In genomic region chr7:25894902-25895791, GRCh38 we compare ENCODE assay signal across 8 cellular contexts.
DNase-seq lines count a peak whose midpoint lies in the region; ATAC-seq and TF ChIP-seq lines count a peak whose summit lies in the region.

No MANE protein-coding gene starts in this region.

- intact Hi-C loops in CD8-positive, alpha-beta T cell (cut with DNase I, micrococcal nuclease) = loop anchor here (5.0 to 10.0 kb wide), 6 partner anchors 182 to 787 kb away; partner anchors contain the start of genes CBX3 (in 1 of the 2) and HNRNPA2B1 (in 1 of the 2)

- peak; percentile 45 for TF ChIP-seq CTCF in CD8-positive, alpha-beta T cell (IDR thresholded peaks at IDR 0.05)
- peak; percentile 87 for TF ChIP-seq CTCF in SU-DHL-6 (IDR thresholded peaks at IDR 0.05; ENCODE audit: insufficient read depth, low read length, poor library complexity, severe bottlenecking)
- peak; percentile 64 to 85 for TF ChIP-seq CTCF in right atrium auricular region (IDR thresholded peaks at IDR 0.05)
- TF ChIP-seq CTCF in retinal pigment epithelial cell (conservative IDR thresholded peaks at IDR 0.05; ENCODE audit: low read depth, low read length) = peak; percentile 84

- H3K27me3 Mint-ChIP-seq in CD8-positive, alpha-beta T cell (ENCODE audit: low read depth) = peaks cover under 1% of the 10 kb centered on the region
- peaks cover 10% of the 10 kb centered on the region for H3K27me3 Mint-ChIP-seq in activated naive CD8-positive, alpha-beta T cell treated with anti-CD3 and anti-CD28 coated beads, Interleukin-2, amount 50 U/mL, for 24 hours

- CTCF ChIA-PET in CD8-positive, alpha-beta T cell (lab: Charles Lee) = interaction anchor here (0.9 to 8.4 kb wide), 24 partner anchors 12 to 771 kb away, joined by 3 to 141 read pairs (median 5); partner anchors contain the start of gene SNX10

- no peak overlapping the region for H3K27ac Mint-ChIP-seq in CD8-positive, alpha-beta T cell
- H3K27ac Mint-ChIP-seq in activated naive CD8-positive, alpha-beta T cell treated with anti-CD3 and anti-CD28 coated beads, Interleukin-2, amount 50 U/mL, for 24 hours = no peak overlapping the region

- peaks cover 14% of the 10 kb centered on the region for H3K4me1 ChIP-seq in CD8-positive, alpha-beta T cell (ENCODE audit: insufficient read depth, low read length)
- peaks cover 0 to 10% of the 10 kb centered on the region in 2 donors for H3K4me1 ChIP-seq in right atrium auricular region

- peak overlapping the region; percentile 57 for H3K9ac ChIP-seq in SU-DHL-6 (ENCODE audit: low read length)

- peak overlapping the region; percentile 65 for H3K4me2 ChIP-seq in SU-DHL-6 (ENCODE audit: low read depth, low read length, poor library complexity, severe bottlenecking)

- H3K9me3 ChIP-seq in CD8-positive, alpha-beta T cell (ENCODE audit: low read length) = no peaks in the 10 kb centered on the region
- H3K9me3 ChIP-seq in SU-DHL-6 (ENCODE audit: insufficient read depth, low read length) = no peaks in the 10 kb centered on the region
- H3K9me3 ChIP-seq in right atrium auricular region = no peaks in the 10 kb centered on the region

- peak overlapping the region; percentile 85 for H2AFZ ChIP-seq in SU-DHL-6 (ENCODE audit: low read depth, low read length, severe bottlenecking)

- no peaks in the 10 kb centered on the region for H3K9me3 Mint-ChIP-seq in CD8-positive, alpha-beta T cell
- no peaks in the 10 kb centered on the region for H3K9me3 Mint-ChIP-seq in activated naive CD8-positive, alpha-beta T cell treated with anti-CD3 and anti-CD28 coated beads, Interleukin-2, amount 50 U/mL, for 24 hours

- no peaks in the 10 kb centered on the region for H3K9me2 ChIP-seq in SU-DHL-6 (replicated peaks; ENCODE audit: insufficient read depth, low read length)

- peaks cover 21% of the 10 kb centered on the region for H3K4me1 Mint-ChIP-seq in CD8-positive, alpha-beta T cell (ENCODE audit: low read depth)
- H3K4me1 Mint-ChIP-seq in activated naive CD8-positive, alpha-beta T cell treated with anti-CD3 and anti-CD28 coated beads, Interleukin-2, amount 50 U/mL, for 24 hours = peaks cover 33% of the 10 kb centered on the region

- H4K20me1 ChIP-seq in SU-DHL-6 (ENCODE audit: low read depth, low read length) = no peaks in the 10 kb centered on the region

- POLR2A ChIA-PET in CD8-positive, alpha-beta T cell (lab: Charles Lee) = interaction anchor here (0.5 kb wide), 1 partner anchor 211 kb away, joined by 3 read pairs; no protein-coding TSS in a partner anchor

- H3K4me3 Mint-ChIP-seq in CD8-positive, alpha-beta T cell = peak overlapping the region; percentile 35
- peak overlapping the region; percentile 29 for H3K4me3 Mint-ChIP-seq in activated naive CD8-positive, alpha-beta T cell treated with anti-CD3 and anti-CD28 coated beads, Interleukin-2, amount 50 U/mL, for 24 hours

- peak; percentile 41 for ATAC-seq in CD8-positive, alpha-beta T cell
- ATAC-seq in GM19452 (IDR thresholded peaks at IDR 0.05; ENCODE audit: unreplicated experiment) = peak; percentile 68
- ATAC-seq in HG03565 (IDR thresholded peaks at IDR 0.05; ENCODE audit: unreplicated experiment) = peak; percentile 43
- peak; percentile 73 for ATAC-seq in activated naive CD8-positive, alpha-beta T cell treated with anti-CD3 and anti-CD28 coated beads, Interleukin-2, amount 50 U/mL, for 24 hours
- ATAC-seq in GM18520 (IDR thresholded peaks at IDR 0.05; ENCODE audit: unreplicated experiment) = no peak

- H3K79me2 ChIP-seq in SU-DHL-6 (ENCODE audit: insufficient read depth, low read length) = no peaks in the 10 kb centered on the region

- H3K27ac ChIP-seq in CD8-positive, alpha-beta T cell (ENCODE audit: low read depth, low read length) = no peak overlapping the region
- H3K27ac ChIP-seq in SU-DHL-6 (ENCODE audit: low read depth, low read length) (peak overlapping the region; percentile 76), right atrium auricular region (no peak overlapping the region)

- no peaks in the 10 kb centered on the region for H3K27me3 ChIP-seq in CD8-positive, alpha-beta T cell (ENCODE audit: insufficient read depth, low read length)
- no peaks in the 10 kb centered on the region for H3K27me3 ChIP-seq in SU-DHL-6 (ENCODE audit: low read length)
- no peaks in the 10 kb centered on the region for H3K27me3 ChIP-seq in right atrium auricular region

- peaks cover 17% of the 10 kb centered on the region for H3F3A ChIP-seq in SU-DHL-6 (ENCODE audit: insufficient read depth)

- H3K36me3 Mint-ChIP-seq in CD8-positive, alpha-beta T cell = no peaks in the 10 kb centered on the region
- H3K36me3 Mint-ChIP-seq in activated naive CD8-positive, alpha-beta T cell treated with anti-CD3 and anti-CD28 coated beads, Interleukin-2, amount 50 U/mL, for 24 hours (ENCODE audit: low read depth) = no peaks in the 10 kb centered on the region

- peak overlapping the region; percentile 12 for H3K4me3 ChIP-seq in CD8-positive, alpha-beta T cell (ENCODE audit: low read depth, low read length)
- peak overlapping the region; percentile 33 for H3K4me3 ChIP-seq in SU-DHL-6 (ENCODE audit: insufficient read depth, low read length, poor library complexity, severe bottlenecking)
- peak overlapping the region; percentile 2 to 29 for H3K4me3 ChIP-seq in right atrium auricular region
- H3K4me3 ChIP-seq in retinal pigment epithelial cell (ENCODE audit: low read length) = peak overlapping the region; percentile 30

- H3K36me3 ChIP-seq in CD8-positive, alpha-beta T cell (ENCODE audit: insufficient read depth, low read length) = no peaks in the 10 kb centered on the region
- H3K36me3 ChIP-seq in SU-DHL-6 (ENCODE audit: low read length) (no peaks in the 10 kb centered on the region), right atrium auricular region (no peaks in the 10 kb centered on the region)

- DNase-seq in CD8-positive, alpha-beta T cell = peak; percentile 41 to 80 (median 53)
- peak; percentile 74 for DNase-seq in activated naive CD8-positive, alpha-beta T cell treated with anti-CD3 and anti-CD28 coated beads, Interleukin-2, amount 50 U/mL, for 24 hours
- peak; percentile 76 for DNase-seq in right atrium auricular region (ENCODE audit: low spot score)
- DNase-seq in retinal pigment epithelial cell (ENCODE audit: low read depth) = no peak
